27 cellular contexts compared by ENCODE assay signal in genomic region chr2:116153729-116154128, GRCh38.
"Had no signal": no experiment of that assay in that cellular context is flagged by ENCODE, and none has a peak within 500 bp of the region (broad histone marks: within the 10 kb centered on the region; RNA-seq: fewer than 3 reads in every experiment).

No MANE protein-coding gene starts in this region.

- H3K27ac ChIP-seq: stomach, suprapubic skin, testis, thoracic aorta, thyroid gland, tibial artery, tibial nerve, transverse colon, upper lobe of left lung, upper lobe of right lung, uterus, vagina had no signal

- ATAC-seq: stimulated activated effector memory CD8-positive, alpha-beta T cell treated with anti-CD3 and anti-CD28 coated beads, Interleukin-12 subunit alpha, Interleukin-12 subunit beta, amount 100 ng/mL, for 72 hours; stimulated activated memory B cell treated with anti-CD40 and anti-IgM and Interleukin-4, amounts not matched to agents 10 μg/mL and 1 μg/mL and 100 μg/mL, for 72 hours; stimulated activated naive B cell treated with anti-CD40 and anti-IgM and Interleukin-4, amounts not matched to agents 10 μg/mL and 1 μg/mL and 100 μg/mL, for 72 hours; stimulated activated naive CD8-positive, alpha-beta T cell treated with anti-CD3 and anti-CD28 coated beads, Interleukin-15, amount 100 ng/mL, for 72 hours; stimulated activated naive CD8-positive, alpha-beta T cell treated with anti-CD3 and anti-CD28 coated beads, Interleukin-15, Interleukin-2, amounts not matched to agents 100 U/mL and 50 U/mL, for 24 hours; upper lobe of right lung had no signal

- DNase-seq: stimulated activated CD4-positive, alpha-beta T cell treated with anti-CD3 and anti-CD28 coated beads, Interleukin-2, amount 100 ng/mL, for 48 hours; stimulated activated CD4-positive, alpha-beta T cell treated with anti-CD3 and anti-CD28 coated beads, Interleukin-4, amount 100 ng/mL, for 1 hour; stimulated activated CD4-positive, alpha-beta T cell treated with anti-CD3 and anti-CD28 coated beads, Interleukin-4, amount 100 ng/mL, for 24 hours; stimulated activated CD4-positive, alpha-beta T cell treated with anti-CD3 and anti-CD28 coated beads, Interleukin-4, amount 100 ng/mL, for 4 hours; stimulated activated CD8-positive, alpha-beta memory T cell treated with anti-CD3 and anti-CD28 coated beads, Interleukin-4, amount 100 ng/mL, for 48 hours; stimulated activated naive B cell treated with anti-CD40 and anti-IgM and Interleukin-4, amounts not matched to agents 10 μg/mL and 1 μg/mL and 100 μg/mL, for 72 hours; stimulated activated naive CD4-positive, alpha-beta T cell; stimulated activated naive CD4-positive, alpha-beta T cell treated with Interleukin-2 at 50 U/mL for 16 hours; stimulated activated naive CD8-positive, alpha-beta T cell treated with anti-CD3 and anti-CD28 coated beads, Interleukin-15, amount 100 ng/mL, for 72 hours; stimulated activated naive CD8-positive, alpha-beta T cell treated with anti-CD3 and anti-CD28 coated beads, Interleukin-15, Interleukin-2, amounts not matched to agents 100 U/mL and 50 U/mL, for 24 hours; stomach; substantia nigra; testis; thyroid gland; tibial artery; transverse colon; trophoblast cell; upper lobe of left lung; upper lobe of right lung; uterus had no signal

- H3K9me3 ChIP-seq: testis, thoracic aorta, thyroid gland, tibial artery, uterus, vagina had no signal

- FAIRE-seq: urothelium cell line had no signal

- H3K27me3 ChIP-seq: stomach, suprapubic skin, testis, thyroid gland, tibial artery, tibial nerve, transverse colon, upper lobe of left lung, upper lobe of right lung, uterus, vagina had no signal

- H3K4me3 ChIP-seq: stomach, suprapubic skin, testis, thoracic aorta, thyroid gland, tibial artery, tibial nerve, transverse colon, upper lobe of left lung, upper lobe of right lung, uterus, vagina had no signal

- H3K4me1 ChIP-seq: stomach, suprapubic skin, testis, thyroid gland, tibial artery, tibial nerve, transverse colon, upper lobe of left lung, upper lobe of right lung, uterus, vagina had no signal

- H3K36me3 ChIP-seq: stomach, suprapubic skin, thoracic aorta, thyroid gland, tibial artery, tibial nerve, transverse colon, upper lobe of left lung, upper lobe of right lung, uterus, vagina had no signal
